In the genomic region with DNA sequence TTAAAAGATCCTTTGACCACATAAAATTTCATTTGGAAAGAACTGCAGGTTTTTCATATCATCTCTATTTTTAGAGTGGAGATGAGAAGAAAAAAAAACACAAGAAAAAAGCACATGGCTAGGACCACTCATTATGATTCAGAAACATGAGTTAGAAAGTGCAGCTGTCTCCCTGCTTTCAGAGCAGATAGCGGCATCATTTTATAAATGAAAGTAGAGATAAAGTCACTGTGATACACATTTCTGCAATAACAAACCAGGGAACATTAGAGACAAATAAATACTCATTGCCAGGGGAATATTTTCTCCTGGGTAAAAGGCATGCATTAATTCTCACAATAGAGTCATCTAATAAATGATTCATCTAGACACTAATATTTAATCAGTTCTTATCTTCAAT, we compare ENCODE assay signal across 19 cellular contexts.
DNase-seq lines count a peak whose midpoint lies in the region; ATAC-seq and TF ChIP-seq lines count a peak whose summit lies in the region.
"Had no signal": no experiment of that assay in that cellular context is flagged by ENCODE, and none has a peak within 500 bp of the region (broad histone marks: within the 10 kb centered on the region; RNA-seq: fewer than 3 reads in every experiment).

No MANE protein-coding gene starts in this region.

- no peak overlapping the region for H3K27ac ChIP-seq in Karpas-422 (ENCODE audit: low read length)
- H3K27ac ChIP-seq in SJCRH30, result no peak overlapping the region
- H3K27ac ChIP-seq in right atrium auricular region, result no peak overlapping the region
- H3K27ac ChIP-seq in mammary epithelial cell (ENCODE audit: insufficient read depth, low read depth, low read length), result no peak overlapping the region
- H3K27ac ChIP-seq: A549, Peyer's patch had no signal

- no peaks in the 10 kb centered on the region for H3K36me3 Mint-ChIP-seq in activated CD4-positive, alpha-beta T cell treated with anti-CD3 and anti-CD28 coated beads, Interleukin-2, amount 10 ng/mL, durations not matched to agents 7 days and 5 days (ENCODE audit: low read depth)

- CTCF ChIA-PET in activated CD4-positive, alpha-beta T cell treated with anti-CD3 and anti-CD28 coated beads, Interleukin-2, amount 10 ng/mL, durations not matched to agents 7 days and 5 days (lab: Charles Lee), result no interaction called here
- CTCF ChIA-PET in mammary epithelial cell (lab: Charles Lee; ENCODE audit: low non-redundant PET), result no interaction called here

- no peaks in the 10 kb centered on the region for H3K79me2 ChIP-seq in Karpas-422 (ENCODE audit: low read length)
- H3K79me2 ChIP-seq in mammary epithelial cell (ENCODE audit: insufficient read depth, low read length), result no peaks in the 10 kb centered on the region

- intact Hi-C loops in mammary epithelial cell (cut with micrococcal nuclease), result loop anchor here (5.0 kb wide), 1 partner anchor 511 kb away; no protein-coding TSS in a partner anchor

- H3K4me3 ChIP-seq in Karpas-422 (ENCODE audit: low read length), result no peak overlapping the region
- no peak overlapping the region for H3K4me3 ChIP-seq in SJCRH30
- H3K4me3 ChIP-seq in choroid plexus epithelial cell (ENCODE audit: low read depth, low read length), result no peak overlapping the region
- H3K4me3 ChIP-seq in neuron (ENCODE audit: low read length), result no peak overlapping the region
- no peak overlapping the region for H3K4me3 ChIP-seq in right atrium auricular region
- H3K4me3 ChIP-seq in mammary epithelial cell (replicated peaks in 1 of 3; ENCODE audit: insufficient read depth in 1 of 3, low read depth in 2 of 3, low read length in 3 of 3), result no peak overlapping the region
- H3K4me3 ChIP-seq: A549, Peyer's patch had no signal

- no peaks in the 10 kb centered on the region for H3K4me1 Mint-ChIP-seq in activated CD4-positive, alpha-beta T cell treated with anti-CD3 and anti-CD28 coated beads, Interleukin-2, amount 10 ng/mL, durations not matched to agents 7 days and 5 days

- 87% methylated on average over 1 of the region's 1 CpG for WGBS in mammary epithelial cell (ENCODE audit: low coverage, missing lambda C conversion rate)

- no peaks in the 10 kb centered on the region for H3K9me3 Mint-ChIP-seq in activated CD4-positive, alpha-beta T cell treated with anti-CD3 and anti-CD28 coated beads, Interleukin-2, amount 10 ng/mL, durations not matched to agents 7 days and 5 days

- H3K4me1 ChIP-seq in Karpas-422 (ENCODE audit: low read length), result peaks cover 3% of the 10 kb centered on the region; the same call in 1 of the 2 replicates
- H3K4me1 ChIP-seq in SJCRH30, result peaks cover 27% of the 10 kb centered on the region
- H3K4me1 ChIP-seq in neuron (ENCODE audit: insufficient read depth, low read length), result peaks cover 17% of the 10 kb centered on the region
- no peaks in the 10 kb centered on the region for H3K4me1 ChIP-seq in right atrium auricular region
- no peaks in the 10 kb centered on the region for H3K4me1 ChIP-seq in mammary epithelial cell (ENCODE audit: insufficient read depth, low read length)
- H3K4me1 ChIP-seq: Peyer's patch had no signal

- H3K9me3 ChIP-seq in Karpas-422 (ENCODE audit: low read length), result no peaks in the 10 kb centered on the region
- H3K9me3 ChIP-seq in SJCRH30 (replicated peaks), result no peaks in the 10 kb centered on the region
- no peaks in the 10 kb centered on the region for H3K9me3 ChIP-seq in neuron (ENCODE audit: low read length)
- H3K9me3 ChIP-seq in right atrium auricular region, result no peaks in the 10 kb centered on the region
- no peaks in the 10 kb centered on the region for H3K9me3 ChIP-seq in mammary epithelial cell (replicated peaks; ENCODE audit: insufficient read depth, low read length)
- H3K9me3 ChIP-seq: A549, BE2C, Peyer's patch had no signal

- no peaks in the 10 kb centered on the region for H3K9me2 ChIP-seq in Karpas-422 (replicated peaks; ENCODE audit: insufficient read depth, low read length)

- no peak overlapping the region for H3K4me3 Mint-ChIP-seq in activated CD4-positive, alpha-beta T cell treated with anti-CD3 and anti-CD28 coated beads, Interleukin-2, amount 10 ng/mL, durations not matched to agents 7 days and 5 days

- peaks cover 2% of the 10 kb centered on the region for H3K27me3 Mint-ChIP-seq in activated CD4-positive, alpha-beta T cell treated with anti-CD3 and anti-CD28 coated beads, Interleukin-2, amount 10 ng/mL, durations not matched to agents 7 days and 5 days

- no peak overlapping the region for H3K27ac Mint-ChIP-seq in activated CD4-positive, alpha-beta T cell treated with anti-CD3 and anti-CD28 coated beads, Interleukin-2, amount 10 ng/mL, durations not matched to agents 7 days and 5 days

- POLR2A ChIA-PET in activated CD4-positive, alpha-beta T cell treated with anti-CD3 and anti-CD28 coated beads, Interleukin-2, amount 10 ng/mL, durations not matched to agents 7 days and 5 days (lab: Charles Lee), result no interaction called here

- TF ChIP-seq CTCF in choroid plexus epithelial cell (conservative IDR thresholded peaks at IDR 0.05; ENCODE audit: low read depth, low read length) (no peak), right atrium auricular region (IDR thresholded peaks at IDR 0.05) (no peak), mammary epithelial cell (conservative IDR thresholded peaks at IDR 0.05 in 1 of 2, IDR thresholded peaks at IDR 0.05 in 1 of 2; ENCODE audit: extremely low read depth in 1 of 2, insufficient read depth in 1 of 2, low read depth in 1 of 2, low read length in 2 of 2) (no peak)

- ATAC-seq in HG02571 (IDR thresholded peaks at IDR 0.05; ENCODE audit: unreplicated experiment), result no peak
- ATAC-seq: A549 had no signal

- no peak overlapping the region for H2AFZ ChIP-seq in Karpas-422 (ENCODE audit: low read length)
- peak overlapping the region; percentile 3 for H2AFZ ChIP-seq in neuron (ENCODE audit: low read depth, low read length)
- H2AFZ ChIP-seq in mammary epithelial cell (ENCODE audit: low read depth, low read length), result no peak overlapping the region

- DNase-seq in Karpas-422 (peak; percentile 32), SJCRH30 (peak; percentile 5 to 42), choroid plexus epithelial cell (ENCODE audit: low read depth) (peak; percentile 1), right atrium auricular region (ENCODE audit: low spot score) (no peak), mammary epithelial cell (no peak)
- DNase-seq in activated CD4-positive, alpha-beta T cell treated with anti-CD3 and anti-CD28 coated beads, Interleukin-2, amount 10 ng/mL, durations not matched to agents 7 days and 5 days, result no peak
- DNase-seq: BE2C, DMS53, GDM1, MM.1S, NCI-H1048, NCI-H1417 treated with DMSO at 0.1 percent for 48 hours, NCI-H2029, NCI-H2171 treated with DMSO at 0.1 percent for 48 hours, NCI-H748 treated with DMSO at 0.1 percent for 48 hours, Peyer's patch had no signal

- H3K36me3 ChIP-seq in Karpas-422 (ENCODE audit: insufficient read depth, low read length) (no peaks in the 10 kb centered on the region), SJCRH30 (no peaks in the 10 kb centered on the region), neuron (ENCODE audit: insufficient read depth, low read length) (no peaks in the 10 kb centered on the region), right atrium auricular region (no peaks in the 10 kb centered on the region), mammary epithelial cell (ENCODE audit: insufficient read depth, low read length) (no peaks in the 10 kb centered on the region)
- H3K36me3 ChIP-seq: BE2C, Peyer's patch had no signal

- in situ Hi-C loops in mammary epithelial cell (cut with MboI; ENCODE audit: low sequenced_read_pairs in 2 of 2), result loop anchor here (25.0 kb wide), 2 partner anchors 286 to 311 kb away; no protein-coding TSS in a partner anchor

- H3K9ac ChIP-seq in Karpas-422 (ENCODE audit: low read length), result no peak overlapping the region
- no peak overlapping the region for H3K9ac ChIP-seq in mammary epithelial cell (ENCODE audit: insufficient read depth, low read length)

- H4K20me1 ChIP-seq in Karpas-422 (ENCODE audit: insufficient read depth, low read depth, low read length), result no peaks in the 10 kb centered on the region
- no peaks in the 10 kb centered on the region for H4K20me1 ChIP-seq in mammary epithelial cell (ENCODE audit: insufficient read depth, low read length)

- no TSS peak for BruUV-seq in mammary epithelial cell (replicated peaks; lab: Mats Ljungman, UMichigan)

- H3K27me3 ChIP-seq in Karpas-422 (ENCODE audit: low read length), result no peaks in the 10 kb centered on the region
- no peaks in the 10 kb centered on the region for H3K27me3 ChIP-seq in SJCRH30
- H3K27me3 ChIP-seq in neuron (ENCODE audit: insufficient read depth, low read length), result no peaks in the 10 kb centered on the region
- no peaks in the 10 kb centered on the region for H3K27me3 ChIP-seq in right atrium auricular region
- H3K27me3 ChIP-seq in mammary epithelial cell (ENCODE audit: insufficient read depth, low read length), result no peaks in the 10 kb centered on the region
- H3K27me3 ChIP-seq: BE2C, Peyer's patch had no signal

- H3K4me2 ChIP-seq in Karpas-422 (ENCODE audit: low read depth, low read length, poor library complexity, severe bottlenecking), result no peak overlapping the region
- H3K4me2 ChIP-seq in mammary epithelial cell (ENCODE audit: insufficient read depth, low read depth, low read length), result no peak overlapping the region
- H3K4me2 ChIP-seq: A549 had no signal

- dilution Hi-C loops in mammary epithelial cell (cut with HindIII; ENCODE audit: low sequenced_read_pairs), result no loop called here

Comparison
In these comparisons a context has a peak if more than half of its experiments do, and no peak if none do; other contexts are left out.
1. DNase-seq: peak in Karpas-422 (single experiment), SJCRH30 (2 of 2) and choroid plexus epithelial cell (single experiment); none in right atrium auricular region (single experiment), activated CD4-positive, alpha-beta T cell treated with anti-CD3 and anti-CD28 coated beads, Interleukin-2, amount 10 ng/mL, durations not matched to agents 7 days and 5 days (single experiment) and mammary epithelial cell (single experiment).